Comparison of ENCODE assay signal across 21 cellular contexts in genomic region chr2:54653572-54654204, GRCh38.
"Had no signal": no experiment of that assay in that cellular context is flagged by ENCODE, and none has a peak within 500 bp of the region (broad histone marks: within the 10 kb centered on the region; RNA-seq: fewer than 3 reads in every experiment).

No MANE protein-coding gene starts in this region.

- ATAC-seq: activated naive CD8-positive, alpha-beta T cell treated with anti-CD3 and anti-CD28 coated beads, Interleukin-2, amount 50 U/mL, for 24 hours; body of pancreas; foreskin keratinocyte; left lobe of liver; naive thymus-derived CD4-positive, alpha-beta T cell; T-cell had no signal

- H3K4me1 Mint-ChIP-seq: activated B cell treated with CpG ODN at 0.5 μM for 24 hours, neural crest cell had no signal

- DNase-seq: activated B cell treated with CpG ODN at 0.5 μM for 24 hours; activated CD4-positive, alpha-beta memory T cell treated with anti-CD3 and anti-CD28 coated beads for 36 hours; activated CD4-positive, alpha-beta T cell treated with anti-CD3 and anti-CD28 coated beads for 4 hours; activated effector memory CD4-positive, alpha-beta T cell treated with anti-CD3 and anti-CD28 coated beads, Interleukin-2, amount 50 U/mL, for 16 hours; activated naive CD4-positive, alpha-beta T cell treated with anti-CD3 and anti-CD28 coated beads, Interleukin-2, amount 50 U/mL, for 16 hours; activated naive CD8-positive, alpha-beta T cell treated with anti-CD3 and anti-CD28 coated beads, Interleukin-2, amount 50 U/mL, for 24 hours; anterior cingulate cortex; effector CD4-positive, alpha-beta T cell; foreskin keratinocyte; naive thymus-derived CD4-positive, alpha-beta T cell; stimulated activated CD4-positive, alpha-beta T cell treated with anti-CD3 and anti-CD28 coated beads, Interleukin-12 subunit alpha, Interleukin-12 subunit beta, amount 100 ng/mL, for 4 hours; T-cell had no signal

- H3K4me1 ChIP-seq: body of pancreas, foreskin keratinocyte, prostate gland had no signal

- H3K4me3 Mint-ChIP-seq: activated B cell treated with CpG ODN at 0.5 μM for 24 hours; activated CD4-positive, alpha-beta memory T cell treated with anti-CD3 and anti-CD28 coated beads for 36 hours; activated naive CD8-positive, alpha-beta T cell treated with anti-CD3 and anti-CD28 coated beads, Interleukin-2, amount 50 U/mL, for 24 hours; dendritic cell treated with granulocyte-macrophage colony-stimulating factor and Interleukin-4, amounts not matched to agents 40 ng/mL and 50 ng/mL, for 4 days; naive thymus-derived CD4-positive, alpha-beta T cell; neural crest cell; stimulated activated naive CD8-positive, alpha-beta T cell treated with anti-CD3 and anti-CD28 coated beads, Interleukin-15, Interleukin-2, amounts not matched to agents 100 ng/mL and 50 ng/mL, for 24 hours; T-cell had no signal

- H3K9me3 ChIP-seq: body of pancreas, prostate gland, tibial nerve had no signal

- H3K27ac ChIP-seq: body of pancreas, cardiac muscle cell, prostate gland, tibial nerve had no signal

- H3K27ac Mint-ChIP-seq: activated B cell treated with CpG ODN at 0.5 μM for 24 hours; activated CD4-positive, alpha-beta memory T cell treated with anti-CD3 and anti-CD28 coated beads for 36 hours; activated naive CD8-positive, alpha-beta T cell treated with anti-CD3 and anti-CD28 coated beads, Interleukin-2, amount 50 U/mL, for 24 hours; dendritic cell treated with granulocyte-macrophage colony-stimulating factor and Interleukin-4, amounts not matched to agents 40 ng/mL and 50 ng/mL, for 4 days; stimulated activated naive CD8-positive, alpha-beta T cell treated with anti-CD3 and anti-CD28 coated beads, Interleukin-15, Interleukin-2, amounts not matched to agents 100 ng/mL and 50 ng/mL, for 24 hours had no signal

- H3K4me3 ChIP-seq: body of pancreas, cardiac muscle cell, lung, prostate gland, tibial nerve had no signal

- H3K27me3 ChIP-seq: body of pancreas, cardiac muscle cell, foreskin keratinocyte, tibial nerve had no signal

- H3K27me3 Mint-ChIP-seq: activated B cell treated with CpG ODN at 0.5 μM for 24 hours; activated CD4-positive, alpha-beta memory T cell treated with anti-CD3 and anti-CD28 coated beads for 36 hours; activated naive CD8-positive, alpha-beta T cell treated with anti-CD3 and anti-CD28 coated beads, Interleukin-2, amount 50 U/mL, for 24 hours; dendritic cell treated with granulocyte-macrophage colony-stimulating factor and Interleukin-4, amounts not matched to agents 40 ng/mL and 50 ng/mL, for 4 days; naive thymus-derived CD4-positive, alpha-beta T cell; stimulated activated naive CD8-positive, alpha-beta T cell treated with anti-CD3 and anti-CD28 coated beads, Interleukin-15, Interleukin-2, amounts not matched to agents 100 ng/mL and 50 ng/mL, for 24 hours; T-cell had no signal

- H3K9me3 Mint-ChIP-seq: activated B cell treated with CpG ODN at 0.5 μM for 24 hours; activated CD4-positive, alpha-beta memory T cell treated with anti-CD3 and anti-CD28 coated beads for 36 hours; activated naive CD8-positive, alpha-beta T cell treated with anti-CD3 and anti-CD28 coated beads, Interleukin-2, amount 50 U/mL, for 24 hours; dendritic cell treated with granulocyte-macrophage colony-stimulating factor and Interleukin-4, amounts not matched to agents 40 ng/mL and 50 ng/mL, for 4 days; naive thymus-derived CD4-positive, alpha-beta T cell; neural crest cell; stimulated activated naive CD8-positive, alpha-beta T cell treated with anti-CD3 and anti-CD28 coated beads, Interleukin-15, Interleukin-2, amounts not matched to agents 100 ng/mL and 50 ng/mL, for 24 hours; T-cell had no signal
